Comparison of ENCODE assay signal across 20 cellular contexts in genomic region chr2:128796321-128796720, GRCh38.
"Had no signal": no experiment of that assay in that cellular context is flagged by ENCODE, and none has a peak within 500 bp of the region (broad histone marks: within the 10 kb centered on the region; RNA-seq: fewer than 3 reads in every experiment).

No MANE protein-coding gene starts in this region.

- H3K36me3 ChIP-seq: MG63, SJSA1 had no signal

- DNase-seq: Karpas-422, KG1, MG63, NCI-H1092 treated with DMSO at 0.1 percent for 48 hours, NCI-H1436, NCI-H187, NCI-H2029, NCI-H2081 treated with DMSO at 0.1 percent for 48 hours, NCI-H2171, NCI-H226, NCI-H446, NCI-H510A, NCI-H524 treated with DMSO at 0.1 percent for 48 hours, NCI-H69, NCI-H774, Right ventricle myocardium superior, RPMI8226, SIG-M5 had no signal

- H3K27me3 ChIP-seq: MG63, SJSA1 had no signal

- H3K27ac ChIP-seq: SJSA1, SK-N-MC had no signal

- H3K4me1 ChIP-seq: SJSA1 had no signal

- H3K9me3 ChIP-seq: MG63, SJSA1 had no signal

- H3K4me3 ChIP-seq: MG63, SJSA1, SK-N-MC had no signal
